In genomic region chr1:231335663-231336602, GRCh38 we compare ENCODE assay signal across 8 cellular contexts. TPM values are rescaled to one million over a fixed set of nuclear protein-coding genes. Genes with fewer than 3 reads are reported as not detected.
A peak's percentile ranks its signal among the peaks of the same experiment; 100 is the strongest.
DNase-seq lines count a peak whose midpoint lies in the region; ATAC-seq and TF ChIP-seq lines count a peak whose summit lies in the region.

No MANE protein-coding gene starts in this region.

- H3K36me3 Mint-ChIP-seq in CD4-positive, CD25-positive, alpha-beta regulatory T cell: peaks cover 35% of the 10 kb centered on the region
- peaks cover 62% of the 10 kb centered on the region for H3K36me3 Mint-ChIP-seq in dendritic cell treated with granulocyte-macrophage colony-stimulating factor and Interleukin-4, amounts not matched to agents 40 ng/mL and 50 ng/mL, for 4 days (ENCODE audit: low read depth)
- peaks cover 30% of the 10 kb centered on the region for H3K36me3 Mint-ChIP-seq in nephron progenitor cell (ENCODE audit: low read depth)

- H3K36me3 ChIP-seq in CD4-positive, CD25-positive, alpha-beta regulatory T cell (ENCODE audit: control insufficient read depth, insufficient read depth, low read length): peaks cover 6% of the 10 kb centered on the region
- H3K36me3 ChIP-seq in MG63: peaks cover 24% of the 10 kb centered on the region

- H3K27ac ChIP-seq in CD4-positive, CD25-positive, alpha-beta regulatory T cell (ENCODE audit: insufficient read depth, low read length, poor library complexity, severe bottlenecking): no peak overlapping the region

- peaks cover 4% of the 10 kb centered on the region for H3K27me3 Mint-ChIP-seq in CD4-positive, CD25-positive, alpha-beta regulatory T cell
- H3K27me3 Mint-ChIP-seq in dendritic cell treated with granulocyte-macrophage colony-stimulating factor and Interleukin-4, amounts not matched to agents 40 ng/mL and 50 ng/mL, for 4 days: no peaks in the 10 kb centered on the region
- peaks cover 5% of the 10 kb centered on the region for H3K27me3 Mint-ChIP-seq in nephron progenitor cell (ENCODE audit: low read depth, poor library complexity)

- H3K27ac Mint-ChIP-seq in CD4-positive, CD25-positive, alpha-beta regulatory T cell: peak overlapping the region; percentile 32 to 100 (median 88)
- H3K27ac Mint-ChIP-seq in dendritic cell treated with granulocyte-macrophage colony-stimulating factor and Interleukin-4, amounts not matched to agents 40 ng/mL and 50 ng/mL, for 4 days: peak overlapping the region; percentile 99
- no peak overlapping the region for H3K27ac Mint-ChIP-seq in nephron progenitor cell

- peak overlapping the region; percentile 97 to 100 (median 100) for H3K4me3 Mint-ChIP-seq in CD4-positive, CD25-positive, alpha-beta regulatory T cell
- H3K4me3 Mint-ChIP-seq in dendritic cell treated with granulocyte-macrophage colony-stimulating factor and Interleukin-4, amounts not matched to agents 40 ng/mL and 50 ng/mL, for 4 days: peak overlapping the region; percentile 96
- peak overlapping the region; percentile 98 for H3K4me3 Mint-ChIP-seq in nephron progenitor cell

- peaks cover 0 to 3% (median 0%) of the 10 kb centered on the region in 7 donors for H3K9me3 Mint-ChIP-seq in CD4-positive, CD25-positive, alpha-beta regulatory T cell
- no peaks in the 10 kb centered on the region for H3K9me3 Mint-ChIP-seq in dendritic cell treated with granulocyte-macrophage colony-stimulating factor and Interleukin-4, amounts not matched to agents 40 ng/mL and 50 ng/mL, for 4 days
- H3K9me3 Mint-ChIP-seq in nephron progenitor cell: no peaks in the 10 kb centered on the region

- H3K4me1 Mint-ChIP-seq in CD4-positive, CD25-positive, alpha-beta regulatory T cell: peaks cover 50 to 90% (median 73%) of the 10 kb centered on the region in 4 donors
- H3K4me1 Mint-ChIP-seq in dendritic cell treated with granulocyte-macrophage colony-stimulating factor and Interleukin-4, amounts not matched to agents 40 ng/mL and 50 ng/mL, for 4 days (ENCODE audit: low read depth): peaks cover 51% of the 10 kb centered on the region
- peaks cover 61% of the 10 kb centered on the region for H3K4me1 Mint-ChIP-seq in nephron progenitor cell

- intact Hi-C loops in dendritic cell treated with granulocyte-macrophage colony-stimulating factor and Interleukin-4, amounts not matched to agents 40 ng/mL and 50 ng/mL, for 4 days (cut with micrococcal nuclease): loop anchor here (5.0 kb wide), 2 partner anchors 94 to 359 kb away; partner anchors contain the start of genes ARV1, GNPAT and TTC13
- intact Hi-C loops in posterior cingulate gyrus (cut with DNase I): loop anchor here (2.0 to 5.0 kb wide), 2 partner anchors 85 to 94 kb away; partner anchors contain the start of gene GNPAT

- no peak for TF ChIP-seq CTCF in nephron progenitor cell (IDR thresholded peaks at IDR 0.05)

- no peaks in the 10 kb centered on the region for H3K9me3 ChIP-seq in CD4-positive, CD25-positive, alpha-beta regulatory T cell (ENCODE audit: control insufficient read depth in 2 of 2, low read length in 2 of 2)
- no peaks in the 10 kb centered on the region for H3K9me3 ChIP-seq in MG63

- peak overlapping the region; percentile 94 for H3K4me3 ChIP-seq in CD4-positive, CD25-positive, alpha-beta regulatory T cell (ENCODE audit: low read depth, low read length)
- H3K4me3 ChIP-seq in MG63: peak overlapping the region; percentile 94

- peak in 1 of 3 donors; percentile 60 for DNase-seq in CD4-positive, CD25-positive, alpha-beta regulatory T cell
- DNase-seq in MG63: no peak
- DNase-seq in nephron progenitor cell: no peak
- no peak for DNase-seq in NCI-H1436 treated with DMSO at 0.1 percent for 48 hours (lab: John Stamatoyannopoulos, UW)
- DNase-seq in posterior cingulate gyrus: no peak
- no peak for DNase-seq in NCI-H510A (lab: John Stamatoyannopoulos, UW)

- H3K4me1 ChIP-seq in CD4-positive, CD25-positive, alpha-beta regulatory T cell (ENCODE audit: control insufficient read depth, insufficient read depth, low read length, poor library complexity, severe bottlenecking): peaks cover 63% of the 10 kb centered on the region

- no peaks in the 10 kb centered on the region for H3K27me3 ChIP-seq in CD4-positive, CD25-positive, alpha-beta regulatory T cell (ENCODE audit: control insufficient read depth, insufficient read depth, low read length)
- H3K27me3 ChIP-seq in MG63: no peaks in the 10 kb centered on the region

- ATAC-seq in CD4-positive, CD25-positive, alpha-beta regulatory T cell (ENCODE audit: low read depth in 2 of 2): no peak
- ATAC-seq in HG02938 (IDR thresholded peaks at IDR 0.05; ENCODE audit: unreplicated experiment): no peak

RNA-seq across cellular contexts. Expression of gene EXOC8, which starts 1.7 kb away (rescaled TPM):
- 46.1 TPM for total RNA-seq in CD4-positive, CD25-positive, alpha-beta regulatory T cell
- polyA plus RNA-seq in CD4-positive, CD25-positive, alpha-beta regulatory T cell: 1 to 10 TPM; 3.9 to 5.4 (median 4.1) TPM
- total RNA-seq in MG63 (2014; rRNA removed; shearing (Covaris generic); ENCODE audit: low replicate concordance): 10.8 and 11.1 TPM in 2 replicates

RNA-seq across cellular contexts. Expression of gene SPRTN, which starts 2.2 kb away (rescaled TPM):
- total RNA-seq in CD4-positive, CD25-positive, alpha-beta regulatory T cell: 31.3 TPM
- polyA plus RNA-seq in CD4-positive, CD25-positive, alpha-beta regulatory T cell: 10 to 100 TPM; 18.5 to 27.3 (median 23.1) TPM
- total RNA-seq in MG63 (2014; rRNA removed; shearing (Covaris generic); ENCODE audit: low replicate concordance): 4.3 and 6.7 TPM in 2 replicates
